In genomic region chrX:8971116-8971515, GRCh38 we compare ENCODE assay signal across 8 cellular contexts.
DNase-seq lines count a peak whose midpoint lies in the region; ATAC-seq, FAIRE-seq and TF ChIP-seq lines count a peak whose summit lies in the region.

No MANE protein-coding gene starts in this region.

- dilution Hi-C loops in endothelial cell of umbilical vein (cut with MboI; ENCODE audit: extremely low pct_ligation_motif_present, low sequenced_read_pairs): no loop called here

- TF ChIP-seq POLR2A in endothelial cell of umbilical vein (IDR thresholded peaks at IDR 0.05; ENCODE audit: low read depth, low read length): no peak

- CTCF ChIA-PET in endothelial cell of umbilical vein (lab: Charles Lee): interaction anchor here (0.5 to 1.0 kb wide), 6 partner anchors 18 to 731 kb away, joined by 3 to 7 read pairs (median 3); no protein-coding TSS in a partner anchor

- DNase-seq in CD14-positive monocyte (ENCODE audit: low spot score) (no peak), NT2/D1 (ENCODE audit: low read depth, low spot score) (peak; percentile 49), endothelial cell of umbilical vein (ENCODE audit: low read depth, low spot score) (peak; percentile 48), pons (ENCODE audit: low spot score) (peak; percentile 54), dedifferentiated amniotic fluid mesenchymal stem cell (ENCODE audit: extremely low spot score) (no peak), GM19239 (ENCODE audit: insufficient read length, low spot score) (no peak), mucosa of gallbladder (ENCODE audit: low spot score) (no peak)

- H3K4me3 Mint-ChIP-seq in CD14-positive monocyte: no peak overlapping the region

- no peak overlapping the region for H3K4me2 ChIP-seq in endothelial cell of umbilical vein (ENCODE audit: insufficient read depth, low read length)

- no peaks in the 10 kb centered on the region for H3K79me2 ChIP-seq in endothelial cell of umbilical vein (ENCODE audit: control insufficient read depth, insufficient read depth, low read length)

- POLR2A ChIA-PET in endothelial cell of umbilical vein (lab: Charles Lee): no interaction called here

- H3K36me3 ChIP-seq in NT2/D1 (ENCODE audit: insufficient read depth, insufficient read length, low read length) (no peaks in the 10 kb centered on the region), endothelial cell of umbilical vein (ENCODE audit: control insufficient read depth in 2 of 2, extremely low read depth in 1 of 2, insufficient read depth in 2 of 2, low read length in 2 of 2) (no peaks in the 10 kb centered on the region)

- H2AFZ ChIP-seq in endothelial cell of umbilical vein (ENCODE audit: low read depth, low read length): no peak overlapping the region

- H3K9ac ChIP-seq in NT2/D1 (ENCODE audit: insufficient read length, low read depth) (no peak overlapping the region), endothelial cell of umbilical vein (replicated peaks; ENCODE audit: extremely low read depth, insufficient read depth, low read length) (no peak overlapping the region)

- H3K9me3 ChIP-seq in NT2/D1 (ENCODE audit: insufficient read depth, low read length): no peaks in the 10 kb centered on the region
- no peaks in the 10 kb centered on the region for H3K9me3 ChIP-seq in endothelial cell of umbilical vein (replicated peaks; ENCODE audit: control insufficient read depth, insufficient read depth, low read length)

- no peaks in the 10 kb centered on the region for H4K20me1 ChIP-seq in endothelial cell of umbilical vein (replicated peaks; ENCODE audit: control insufficient read depth, extremely low read depth, insufficient read depth, low read length)

- intact Hi-C loops in CD14-positive monocyte (cut with micrococcal nuclease) (loop anchor here (5.0 kb wide), 1 partner anchor 736 kb away; no protein-coding TSS in a partner anchor), endothelial cell of umbilical vein (cut with micrococcal nuclease) (loop anchor here (1.0 kb wide), 2 partner anchors 342 to 738 kb away; no protein-coding TSS in a partner anchor)

- no peak for FAIRE-seq in endothelial cell of umbilical vein (lab: Jason Lieb, UNC)
- FAIRE-seq in GM19239 (lab: Jason Lieb, UNC): no peak

- no peaks in the 10 kb centered on the region for H3K9me1 ChIP-seq in endothelial cell of umbilical vein (replicated peaks; ENCODE audit: control insufficient read depth, extremely low read depth, insufficient read depth, low read length)

- no peak overlapping the region for H3K4me3 ChIP-seq in NT2/D1 (ENCODE audit: insufficient read length, low read depth)
- no peak overlapping the region for H3K4me3 ChIP-seq in endothelial cell of umbilical vein (replicated peaks in 1 of 3; ENCODE audit: insufficient read depth in 1 of 3, low read depth in 1 of 3, low read length in 3 of 3)

- H3K4me1 ChIP-seq in NT2/D1 (ENCODE audit: insufficient read depth, insufficient read length) (no peaks in the 10 kb centered on the region), endothelial cell of umbilical vein (ENCODE audit: control insufficient read depth, extremely low read depth, insufficient read depth, low read length) (no peaks in the 10 kb centered on the region)

- no TSS peak for BruUV-seq in endothelial cell of umbilical vein (replicated peaks; lab: Mats Ljungman, UMichigan)

- H3K9me3 Mint-ChIP-seq in CD14-positive monocyte: peaks cover 0 to 5% (median 0%) of the 10 kb centered on the region in 7 donors

- no peaks in the 10 kb centered on the region for H3K36me3 Mint-ChIP-seq in CD14-positive monocyte

- H3K4me1 Mint-ChIP-seq in CD14-positive monocyte: no peaks in the 10 kb centered on the region

- H3K27me3 ChIP-seq in NT2/D1 (ENCODE audit: insufficient read depth, insufficient read length): no peaks in the 10 kb centered on the region
- no peaks in the 10 kb centered on the region for H3K27me3 ChIP-seq in endothelial cell of umbilical vein (ENCODE audit: control insufficient read depth in 2 of 2, insufficient read depth in 2 of 2, low read length in 2 of 2)

- peak; percentile 53 for ATAC-seq in GM18870 (IDR thresholded peaks at IDR 0.05; ENCODE audit: unreplicated experiment)

- TF ChIP-seq CTCF in CD14-positive monocyte (IDR thresholded peaks at IDR 0.05) (peak; percentile 33), endothelial cell of umbilical vein (IDR thresholded peaks at IDR 0.05; ENCODE audit: extremely low read depth in 1 of 2, insufficient read depth in 1 of 2, low read depth in 1 of 2, low read length in 2 of 2) (peak in 1 of 2 donors; percentile 27)

- H3K27ac ChIP-seq in endothelial cell of umbilical vein (ENCODE audit: insufficient read depth, low read depth, low read length): no peak overlapping the region

- H3K27me3 Mint-ChIP-seq in CD14-positive monocyte (ENCODE audit: low read depth in 3 of 3): peaks cover 10 to 23% (median 22%) of the 10 kb centered on the region in 3 donors

- H3K27ac Mint-ChIP-seq in CD14-positive monocyte: no peak overlapping the region

TF ChIP-seq in endothelial cell of umbilical vein, 7 proteins besides CTCF, POLR2A, EP300 and RAD21:
- TF ChIP-seq JUN (IDR thresholded peaks at IDR 0.05; ENCODE audit: borderline replicate concordance, insufficient read depth, insufficient read length, low read depth) (no peak), MAX (IDR thresholded peaks at IDR 0.05; ENCODE audit: insufficient read depth, insufficient read length) (no peak), POLR2AphosphoS5 (IDR thresholded peaks at IDR 0.05; ENCODE audit: insufficient read depth, low read depth, low read length) (no peak), MYC (IDR thresholded peaks at IDR 0.05; ENCODE audit: low read depth, low read length) (no peak), FOS (IDR thresholded peaks at IDR 0.05; ENCODE audit: borderline replicate concordance, insufficient read depth, low read length) (no peak)

Comparison
In these comparisons a context has a peak if more than half of its experiments do, and no peak if none do; other contexts are left out.
1. DNase-seq: peak in NT2/D1 (single experiment), endothelial cell of umbilical vein (single experiment) and pons (single experiment); none in CD14-positive monocyte (single experiment), dedifferentiated amniotic fluid mesenchymal stem cell (single experiment), GM19239 (single experiment) and mucosa of gallbladder (single experiment).